ENCODE assay signal across 19 cellular contexts in the genomic region with DNA sequence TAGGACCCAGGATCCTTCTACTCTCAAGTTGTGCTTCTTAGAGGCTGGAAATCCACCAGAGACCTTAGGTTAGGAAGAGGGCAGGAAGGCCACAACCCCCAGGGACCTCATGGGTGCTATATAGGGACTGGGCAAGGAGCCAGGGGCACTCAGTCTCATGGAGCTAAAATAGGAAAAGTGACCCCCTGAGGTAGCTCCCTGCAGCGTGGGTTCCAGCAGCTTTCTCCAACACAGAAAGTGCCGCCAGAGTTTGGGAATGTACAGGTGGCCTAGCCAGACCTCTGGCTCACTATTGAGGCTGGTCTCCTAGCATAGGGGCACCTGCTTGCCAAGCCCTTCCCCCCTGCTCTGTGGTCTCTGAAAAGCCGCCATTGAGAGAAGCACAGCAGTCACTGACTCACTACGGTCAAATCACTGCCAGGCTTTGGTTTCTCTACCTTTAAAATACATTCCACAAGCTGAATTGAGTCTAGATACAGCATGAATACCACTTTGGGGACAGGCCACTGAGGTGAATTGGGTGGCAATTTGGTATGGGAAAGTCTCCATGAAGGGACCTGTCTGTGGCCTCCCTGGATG.
"Had no signal": no experiment of that assay in that cellular context is flagged by ENCODE, and none has a peak within 500 bp of the region (broad histone marks: within the 10 kb centered on the region; RNA-seq: fewer than 3 reads in every experiment).

No MANE protein-coding gene starts in this region.

- H3K4me1 ChIP-seq: colonic mucosa, foreskin keratinocyte, suprapubic skin, transverse colon, vagina had no signal

- H3K27ac ChIP-seq: colonic mucosa, foreskin keratinocyte, hepatocyte, suprapubic skin, transverse colon, vagina had no signal

- H3K4me1 Mint-ChIP-seq: activated B cell treated with CpG ODN at 0.5 μM for 24 hours; activated naive CD8-positive, alpha-beta T cell treated with anti-CD3 and anti-CD28 coated beads, Interleukin-2, amount 10 ng/mL, durations not matched to agents 7 days and 5 days; central memory CD8-positive, alpha-beta T cell had no signal

- H3K4me3 Mint-ChIP-seq: activated B cell treated with CpG ODN at 0.5 μM for 24 hours; activated CD8-positive, alpha-beta T cell treated with anti-CD3 and anti-CD28 coated beads for 36 hours; activated naive CD8-positive, alpha-beta T cell treated with anti-CD3 and anti-CD28 coated beads, Interleukin-2, amount 10 ng/mL, durations not matched to agents 7 days and 5 days; activated T-cell treated with anti-CD3 and anti-CD28 coated beads, Interleukin-2, amount 50 U/mL, for 24 hours; central memory CD8-positive, alpha-beta T cell; stimulated activated naive CD8-positive, alpha-beta T cell treated with anti-CD3 and anti-CD28 coated beads, Interleukin-15, Interleukin-2, amounts not matched to agents 100 ng/mL and 50 ng/mL, for 24 hours had no signal

- H3K27ac Mint-ChIP-seq: activated B cell treated with CpG ODN at 0.5 μM for 24 hours; activated CD8-positive, alpha-beta T cell treated with anti-CD3 and anti-CD28 coated beads for 36 hours; activated naive CD8-positive, alpha-beta T cell treated with anti-CD3 and anti-CD28 coated beads, Interleukin-2, amount 10 ng/mL, durations not matched to agents 7 days and 5 days; activated T-cell treated with anti-CD3 and anti-CD28 coated beads, Interleukin-2, amount 50 U/mL, for 24 hours; activated T-helper 2 cell treated with anti-CD3 and anti-CD28 coated beads, Interferon-gamma antibody, Interleukin-2, Interleukin-4, amounts not matched to agents 10 μg/mL and 5 μg/mL and 100 μg/mL, durations not matched to agents 14 hours and 24 hours and 36 hours; stimulated activated naive CD8-positive, alpha-beta T cell treated with anti-CD3 and anti-CD28 coated beads, Interleukin-15, Interleukin-2, amounts not matched to agents 100 ng/mL and 50 ng/mL, for 24 hours had no signal

- ATAC-seq: activated CD8-positive, alpha-beta T cell treated with anti-CD3 and anti-CD28 coated beads for 36 hours; foreskin keratinocyte had no signal

- H3K27me3 ChIP-seq: colonic mucosa, hepatocyte, transverse colon, vagina had no signal

- H3K27me3 Mint-ChIP-seq: activated B cell treated with CpG ODN at 0.5 μM for 24 hours had no signal

- H3K36me3 Mint-ChIP-seq: activated naive CD8-positive, alpha-beta T cell treated with anti-CD3 and anti-CD28 coated beads, Interleukin-2, amount 10 ng/mL, durations not matched to agents 7 days and 5 days had no signal

- DNase-seq: activated B cell treated with CpG ODN at 0.5 μM for 24 hours; activated CD4-positive, alpha-beta T cell treated with anti-CD3 and anti-CD28 coated beads for 4 hours; activated CD8-positive, alpha-beta T cell treated with anti-CD3 and anti-CD28 coated beads for 36 hours; activated naive CD4-positive, alpha-beta T cell treated with Interleukin-2 at 50 U/mL for 16 hours; activated naive CD8-positive, alpha-beta T cell treated with anti-CD3 and anti-CD28 coated beads, Interleukin-2, amount 10 ng/mL, durations not matched to agents 7 days and 5 days; activated T-cell treated with anti-CD3 and anti-CD28 coated beads, Interleukin-2, amount 50 U/mL, for 24 hours; colonic mucosa; foreskin keratinocyte; islet precursor cell; stimulated activated CD4-positive, alpha-beta T cell treated with anti-CD3 and anti-CD28 coated beads, Interleukin-12 subunit alpha, Interleukin-12 subunit beta, amount 100 ng/mL, for 4 hours; stimulated activated CD4-positive, alpha-beta T cell treated with anti-CD3 and anti-CD28 coated beads, Interleukin-1b, Interleukin-23, amount 100 ng/mL, for 48 hours; T-helper 9 cell; transverse colon had no signal

- H3K36me3 ChIP-seq: colonic mucosa, suprapubic skin, transverse colon, vagina had no signal

- H3K9me3 ChIP-seq: colonic mucosa, vagina had no signal

- H3K4me2 ChIP-seq: hepatocyte had no signal

- H3K4me3 ChIP-seq: colonic mucosa, hepatocyte, suprapubic skin, transverse colon, vagina had no signal
